Comparison of ENCODE assay signal across 8 cellular contexts in genomic region chr18:51235011-51235789, GRCh38. TPM values are rescaled to one million over a fixed set of nuclear protein-coding genes. Genes with fewer than 3 reads are reported as not detected.
DNase-seq lines count a peak whose midpoint lies in the region; ATAC-seq and TF ChIP-seq lines count a peak whose summit lies in the region.

No MANE protein-coding gene starts in this region.

- H3K27me3 ChIP-seq in SJCRH30: no peaks in the 10 kb centered on the region

- DNase-seq in SJCRH30 (peak; percentile 39 to 45), hepatic stellate cell (ENCODE audit: low spot score) (peak; percentile 2), epidermal melanocyte (ENCODE audit: insufficient read length, low spot score) (no peak), NCI-H1930 (lab: John Stamatoyannopoulos, UW) (no peak), omental fat pad (ENCODE audit: low spot score) (no peak), CD1c-positive myeloid dendritic cell (ENCODE audit: extremely low spot score) (no peak)

- H3K4me1 ChIP-seq in SJCRH30: peaks cover 19% of the 10 kb centered on the region

- ATAC-seq in GM18508 (IDR thresholded peaks at IDR 0.05; ENCODE audit: insufficient read depth, unreplicated experiment) (peak; percentile 96), HG02623 (IDR thresholded peaks at IDR 0.05; ENCODE audit: unreplicated experiment) (peak; percentile 81), omental fat pad (ENCODE audit: low FRiP score) (no peak)

- TF ChIP-seq CTCF in omental fat pad (IDR thresholded peaks at IDR 0.05): no peak

- no peak overlapping the region for H3K27ac ChIP-seq in SJCRH30

- no peaks in the 10 kb centered on the region for H3K9me3 ChIP-seq in SJCRH30 (replicated peaks)

- H3K4me3 ChIP-seq in SJCRH30: no peak overlapping the region

- no peaks in the 10 kb centered on the region for H3K36me3 ChIP-seq in SJCRH30

RNA-seq across cellular contexts. Expression of gene MEX3C, which starts 37.7 kb away (rescaled TPM):
- total RNA-seq in SJCRH30 (2014; rRNA removed; shearing (Covaris generic)): 68.2 and 68.4 TPM in 2 replicates
- 10 to 100 TPM; 21.1 to 46.5 (median 29.3) TPM for total RNA-seq in omental fat pad

Comparison
In these comparisons a context has a peak if more than half of its experiments do, and no peak if none do; other contexts are left out.
1. DNase-seq: peak in SJCRH30 (2 of 2) and hepatic stellate cell (single experiment); none in epidermal melanocyte (single experiment), NCI-H1930 (0 of 2), omental fat pad (single experiment) and CD1c-positive myeloid dendritic cell (single experiment).